In the genomic region with DNA sequence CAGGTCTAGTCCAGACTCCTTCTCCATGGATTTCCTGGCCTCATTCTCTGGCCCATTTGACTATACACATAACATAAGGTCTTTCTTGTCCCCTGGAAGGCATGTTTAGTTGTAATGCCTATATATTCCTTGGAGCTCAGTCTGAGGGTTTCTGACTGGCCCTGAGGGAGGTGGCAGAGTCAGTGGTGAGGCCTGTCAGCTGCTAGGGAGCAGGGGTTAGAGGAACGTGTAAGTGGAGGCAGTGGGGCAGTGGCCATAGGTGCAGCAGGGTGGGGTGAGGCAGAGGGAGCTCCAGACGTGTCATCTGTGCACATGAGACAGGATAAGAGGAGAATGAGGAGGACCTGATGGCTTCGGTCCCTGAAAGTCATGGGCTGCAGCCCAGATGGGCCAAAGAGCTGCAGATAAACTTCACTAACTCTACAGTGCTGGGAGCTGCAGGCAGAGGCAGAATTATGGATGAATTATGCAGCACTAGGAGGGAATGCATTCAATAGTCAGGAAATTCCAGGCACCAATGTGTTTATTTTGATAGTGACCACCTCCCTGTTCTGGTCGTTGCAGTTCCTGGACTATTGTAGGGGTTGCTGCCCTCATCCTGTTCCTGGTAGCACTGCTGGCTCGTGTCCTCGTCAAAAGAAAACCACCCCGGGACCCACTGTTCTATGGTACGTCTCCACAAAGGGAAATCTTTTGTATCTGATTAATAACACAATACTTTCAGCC, we compare ENCODE assay signal across 17 cellular contexts. TPM values are rescaled to one million over a fixed set of nuclear protein-coding genes. Genes with fewer than 3 reads are reported as not detected.
A peak's percentile ranks its signal among the peaks of the same experiment; 100 is the strongest.
DNase-seq lines count a peak whose midpoint lies in the region; ATAC-seq and TF ChIP-seq lines count a peak whose summit lies in the region.
"Had no signal": no experiment of that assay in that cellular context is flagged by ENCODE, and none has a peak within 500 bp of the region (broad histone marks: within the 10 kb centered on the region; RNA-seq: fewer than 3 reads in every experiment).

No MANE protein-coding gene starts in this region.

- H3K56ac ChIP-seq in H9 (ENCODE audit: insufficient read length, low read depth, low read length) = no peak overlapping the region

- H2BK12ac ChIP-seq in H9 (ENCODE audit: insufficient read length, low read depth, low read length) = no peak overlapping the region

- WGBS in H9 (ENCODE audit: extremely low coverage, insufficient read length, low lambda C conversion rate) = no CpG with 5 or more reads among the region's 8 CpGs

- H2AFZ ChIP-seq in H9 (ENCODE audit: low read length) = no peak overlapping the region

- H4K20me1 ChIP-seq in H9 (ENCODE audit: control insufficient read depth, insufficient read depth, insufficient read length) = no peaks in the 10 kb centered on the region

- H3T11ph ChIP-seq in H9 (ENCODE audit: low read length) = no peak overlapping the region

- H3K4me3 ChIP-seq in fibroblast of the aortic adventitia (ENCODE audit: low read depth, low read length) (no peak overlapping the region), skeletal muscle satellite cell (ENCODE audit: low read length) (no peak overlapping the region)
- H3K4me3 ChIP-seq: thyroid gland had no signal

- H3K23ac ChIP-seq in H9 (ENCODE audit: insufficient read length, low read depth, low read length) = no peak overlapping the region

- H3K9me3 ChIP-seq in skeletal muscle satellite cell (replicated peaks; ENCODE audit: low read length) (no peaks in the 10 kb centered on the region), H9 (ENCODE audit: control insufficient read depth, low read depth, low read length) (no peaks in the 10 kb centered on the region)
- H3K9me3 ChIP-seq: thyroid gland had no signal

- TF ChIP-seq CTCF in HFFc6 (IDR thresholded peaks at IDR 0.05) (peak; percentile 33), fibroblast of the aortic adventitia (IDR thresholded peaks at IDR 0.05; ENCODE audit: insufficient read depth, low read length) (peak; percentile 33), H9 (conservative IDR thresholded peaks at IDR 0.05) (no peak)

- in situ Hi-C loops in ACHN (cut with HindIII; ENCODE audit: low pct_ligation_motif_present, low pct_unique_long_range_greater_than_20kb, low sequenced_read_pairs) = no loop called here

- H3K4me1 Mint-ChIP-seq in HFFc6 (ENCODE audit: low read depth) = peaks cover 29% of the 10 kb centered on the region
- peaks cover 0 to 14% of the 10 kb centered on the region in 2 experiments; a peak in 2 of 4 replicates for H3K4me1 Mint-ChIP-seq in H9

- H3K9me3 Mint-ChIP-seq in HFFc6 (peaks cover 3% of the 10 kb centered on the region; the same call in 1 of the 2 replicates), H9 (peaks cover 0 to 6% of the 10 kb centered on the region in 2 experiments; a peak in 2 of 5 replicates)
- H3K9me3 Mint-ChIP-seq: naive thymus-derived CD8-positive, alpha-beta T cell; T-helper 2 cell treated with Interferon-gamma antibody and Interleukin-4, amounts not matched to agents 5 μg/mL and 100 μg/mL, for 36 hours had no signal

- no peak overlapping the region for H3K4ac ChIP-seq in H9 (ENCODE audit: low read depth, low read length)

- H3K4me2 ChIP-seq in skeletal muscle satellite cell (ENCODE audit: low read length) = peak overlapping the region; percentile 56
- H3K4me2 ChIP-seq in H9 (ENCODE audit: insufficient read depth, insufficient read length, low read length) = no peak overlapping the region

- no peak overlapping the region for H4K5ac ChIP-seq in H9 (ENCODE audit: insufficient read length, low read depth, low read length)

- H3K36me3 ChIP-seq in skeletal muscle satellite cell (ENCODE audit: insufficient read depth, low read length) = no peaks in the 10 kb centered on the region
- H3K36me3 ChIP-seq: thyroid gland had no signal

- H3K4me3 Mint-ChIP-seq in HFFc6 (peak overlapping the region; percentile 58), H9 (no peak overlapping the region)
- H3K4me3 Mint-ChIP-seq: naive thymus-derived CD8-positive, alpha-beta T cell; T-helper 2 cell treated with Interferon-gamma antibody and Interleukin-4, amounts not matched to agents 5 μg/mL and 100 μg/mL, for 36 hours had no signal

- no peaks in the 10 kb centered on the region for H3K23me2 ChIP-seq in H9 (ENCODE audit: insufficient read length, low read depth, low read length, poor library complexity, severe bottlenecking)

- no peak overlapping the region for H3K27ac ChIP-seq in H9 (ENCODE audit: insufficient read length, low read depth, low read length)
- H3K27ac ChIP-seq: foreskin keratinocyte had no signal

- H3K79me1 ChIP-seq in H9 (ENCODE audit: insufficient read depth, low read depth, low read length, poor library complexity, severe bottlenecking) = no peaks in the 10 kb centered on the region

- H3K27ac Mint-ChIP-seq in HFFc6 = peak overlapping the region; percentile 36
- H3K27ac Mint-ChIP-seq in H9 = peak overlapping the region in 1 of 3 experiments; percentile 25; a peak in 2 of 7 replicates
- H3K27ac Mint-ChIP-seq: naive thymus-derived CD8-positive, alpha-beta T cell; T-helper 2 cell treated with Interferon-gamma antibody and Interleukin-4, amounts not matched to agents 5 μg/mL and 100 μg/mL, for 36 hours had no signal

- H3K9ac ChIP-seq in skeletal muscle satellite cell (ENCODE audit: low read depth, low read length) (no peak overlapping the region), H9 (ENCODE audit: extremely low read depth, insufficient read length, low read length) (no peak overlapping the region)

- no peak overlapping the region for H4K91ac ChIP-seq in H9 (ENCODE audit: insufficient read length, low read depth, low read length)

- peaks cover 26% of the 10 kb centered on the region for H3K27me3 Mint-ChIP-seq in HFFc6 (ENCODE audit: insufficient read depth)
- H3K27me3 Mint-ChIP-seq in H9 (ENCODE audit: low read depth) = peaks cover 28% of the 10 kb centered on the region

- no peak overlapping the region for H2BK120ac ChIP-seq in H9 (ENCODE audit: low read depth, low read length, poor library complexity, severe bottlenecking)

- H2BK20ac ChIP-seq in H9 (ENCODE audit: low read depth, low read length, poor library complexity, severe bottlenecking) = no peak overlapping the region

- H2BK15ac ChIP-seq in H9 (ENCODE audit: low read depth, low read length) = no peak overlapping the region

- H3K18ac ChIP-seq in H9 (ENCODE audit: insufficient read length, low read depth, low read length) = no peak overlapping the region

- H4K8ac ChIP-seq in H9 (replicated peaks; ENCODE audit: insufficient read length, low read depth, low read length) = no peak overlapping the region

- H2BK5ac ChIP-seq in H9 (ENCODE audit: insufficient read length, low read length) = no peak overlapping the region

- DNase-seq in HFFc6 (peak; percentile 63), amniotic stem cell (lab: John Stamatoyannopoulos, UW) (peak; percentile 14), fibroblast of the aortic adventitia (ENCODE audit: low read depth) (peak; percentile 86), H9 (no peak), ACHN (no peak)
- DNase-seq: Calu3; foreskin keratinocyte; naive thymus-derived CD8-positive, alpha-beta T cell; NCI-H146; NCI-H69; RPMI8226; small intestine had no signal

- no peak for ATAC-seq in HG02852 (IDR thresholded peaks at IDR 0.05; ENCODE audit: unreplicated experiment)
- ATAC-seq in GM19023 (IDR thresholded peaks at IDR 0.05; ENCODE audit: unreplicated experiment) = no peak
- ATAC-seq: foreskin keratinocyte; naive thymus-derived CD8-positive, alpha-beta T cell had no signal

- peaks cover 6% of the 10 kb centered on the region; the same call in 1 of the 2 replicates for H3K36me3 Mint-ChIP-seq in HFFc6 (ENCODE audit: low read depth)
- H3K36me3 Mint-ChIP-seq in H9 (ENCODE audit: insufficient read depth in 1 of 3, low read depth in 3 of 3) = peaks cover 0 to 4% (median 0%) of the 10 kb centered on the region in 3 experiments; a peak in 3 of 7 replicates
- H3K36me3 Mint-ChIP-seq: naive thymus-derived CD8-positive, alpha-beta T cell had no signal

- no peaks in the 10 kb centered on the region for H3K79me2 ChIP-seq in H9 (ENCODE audit: insufficient read depth, low read length)

- H3K4me1 ChIP-seq in skeletal muscle satellite cell (ENCODE audit: control insufficient read depth, insufficient read depth, low read length) = peaks cover 28% of the 10 kb centered on the region
- no peaks in the 10 kb centered on the region for H3K4me1 ChIP-seq in H9 (ENCODE audit: insufficient read depth, low read length)
- H3K4me1 ChIP-seq: foreskin keratinocyte had no signal

- no peak overlapping the region for H2AK5ac ChIP-seq in H9 (ENCODE audit: insufficient read length, low read length)

- H3K27me3 ChIP-seq in skeletal muscle satellite cell (ENCODE audit: control insufficient read depth, insufficient read depth, low read length) = peaks cover 5% of the 10 kb centered on the region
- H3K27me3 ChIP-seq in H9 (ENCODE audit: insufficient read depth, low read length) = no peaks in the 10 kb centered on the region; the same call in 1 of the 2 replicates
- H3K27me3 ChIP-seq: thyroid gland had no signal

- no peak overlapping the region for H3K14ac ChIP-seq in H9 (ENCODE audit: insufficient read depth, low read length)

RNA-seq across cellular contexts. Expression of gene TM6SF1, which starts 5.0 kb away (rescaled TPM):
- under 1 TPM in 4 of 6 experiments, not detected in 2; 0.25 to 0.46 (median 0.42) TPM for total RNA-seq in HFFc6 (2021; fragmentation: NEBNext Ultra II Directional; extraction: Animal tissue kit (Norgen Biotek cat#: 25700))
- total RNA-seq in fibroblast of the aortic adventitia (ENCODE audit: low replicate concordance) = 0.18 TPM in 1 of 2 replicates, not detected in the other
- 0.44 and 0.51 TPM in 2 replicates for total RNA-seq in skeletal muscle satellite cell (2012; rRNA removed)
- 0.96 and 0.99 TPM in 2 replicates for total RNA-seq in H9 (2021)
- total RNA-seq: Calu3, foreskin keratinocyte had no signal

RNA-seq across cellular contexts. Expression of gene BTBD1, which starts 45.3 kb away (rescaled TPM):
- 10 to 100 TPM; 62.2 to 74.8 (median 69.4) TPM for total RNA-seq in HFFc6 (2021; fragmentation: NEBNext Ultra II Directional; extraction: Animal tissue kit (Norgen Biotek cat#: 25700))
- 69.0 and 102 TPM in 2 replicates for total RNA-seq in fibroblast of the aortic adventitia (ENCODE audit: low replicate concordance)
- 101 and 107 TPM in 2 replicates for total RNA-seq in skeletal muscle satellite cell (2012; rRNA removed)
- 42.7 and 43.3 TPM in 2 replicates for total RNA-seq in H9 (2021)

Comparison
In these comparisons a context has a peak if more than half of its experiments do, and no peak if none do; other contexts are left out.
1. DNase-seq: peak in HFFc6 (single experiment), amniotic stem cell (single experiment) and fibroblast of the aortic adventitia (single experiment); none in H9 (single experiment) and ACHN (single experiment).